Comparison of ENCODE assay signal across 13 cellular contexts in genomic region chr5:173334808-173335207, GRCh38.
"Had no signal": no experiment of that assay in that cellular context is flagged by ENCODE, and none has a peak within 500 bp of the region (broad histone marks: within the 10 kb centered on the region; RNA-seq: fewer than 3 reads in every experiment).

No MANE protein-coding gene starts in this region.

- H3K36me3 Mint-ChIP-seq: memory B cell had no signal

- H3K4me3 Mint-ChIP-seq: activated naive CD4-positive, alpha-beta T cell treated with anti-CD3 and anti-CD28 coated beads, Interleukin-2, amount 10 ng/mL, durations not matched to agents 7 days and 5 days; activated T-helper 17 cell treated with anti-CD3 and anti-CD28 coated beads, Interleukin-2, amount 50 U/mL, for 72 hours; memory B cell; T-helper 2 cell treated with Interferon-gamma antibody and Interleukin-4, amounts not matched to agents 5 μg/mL and 100 μg/mL, for 36 hours had no signal

- H3K79me2 ChIP-seq: parathyroid adenoma had no signal

- H2AFZ ChIP-seq: parathyroid adenoma had no signal

- H3K9me3 ChIP-seq: adrenal gland, body of pancreas, esophagus muscularis mucosa, heart right ventricle, left lung, stomach had no signal

- H3K9ac ChIP-seq: parathyroid adenoma had no signal

- H3K27ac ChIP-seq: adrenal gland, body of pancreas, esophagus muscularis mucosa, heart right ventricle, left lung, parathyroid adenoma, stomach had no signal

- DNase-seq: activated CD4-positive, alpha-beta T cell treated with anti-CD3 and anti-CD28 coated beads, Interleukin-2, amount 50 U/mL, for 1 hour; activated naive CD4-positive, alpha-beta T cell treated with anti-CD3 and anti-CD28 coated beads, Interleukin-2, amount 10 ng/mL, durations not matched to agents 7 days and 5 days; activated T-cell treated with anti-CD3 and anti-CD28 coated beads for 4 hours; adrenal gland; body of pancreas; heart right ventricle; left lung; stomach had no signal

- H3K4me1 Mint-ChIP-seq: memory B cell had no signal

- H3K4me3 ChIP-seq: adrenal gland, body of pancreas, esophagus muscularis mucosa, heart right ventricle, left lung, stomach had no signal

- H3K4me1 ChIP-seq: adrenal gland, parathyroid adenoma had no signal

- ATAC-seq: activated T-helper 17 cell treated with anti-CD3 and anti-CD28 coated beads, Interleukin-2, amount 50 U/mL, for 72 hours; body of pancreas; heart right ventricle; left lung had no signal

- H3K27ac Mint-ChIP-seq: activated naive CD4-positive, alpha-beta T cell treated with anti-CD3 and anti-CD28 coated beads, Interleukin-2, amount 10 ng/mL, durations not matched to agents 7 days and 5 days; activated T-helper 17 cell treated with anti-CD3 and anti-CD28 coated beads, Interleukin-2, amount 50 U/mL, for 72 hours; memory B cell; T-helper 2 cell treated with Interferon-gamma antibody and Interleukin-4, amounts not matched to agents 5 μg/mL and 100 μg/mL, for 36 hours had no signal

- H3K36me3 ChIP-seq: adrenal gland, esophagus muscularis mucosa, heart right ventricle, left lung, stomach had no signal

- H3K27me3 ChIP-seq: body of pancreas had no signal

- H3K9me3 Mint-ChIP-seq: activated naive CD4-positive, alpha-beta T cell treated with anti-CD3 and anti-CD28 coated beads, Interleukin-2, amount 10 ng/mL, durations not matched to agents 7 days and 5 days; activated T-helper 17 cell treated with anti-CD3 and anti-CD28 coated beads, Interleukin-2, amount 50 U/mL, for 72 hours; memory B cell; T-helper 2 cell treated with Interferon-gamma antibody and Interleukin-4, amounts not matched to agents 5 μg/mL and 100 μg/mL, for 36 hours had no signal
